ENCODE assay signal across 33 cellular contexts in the genomic region with DNA sequence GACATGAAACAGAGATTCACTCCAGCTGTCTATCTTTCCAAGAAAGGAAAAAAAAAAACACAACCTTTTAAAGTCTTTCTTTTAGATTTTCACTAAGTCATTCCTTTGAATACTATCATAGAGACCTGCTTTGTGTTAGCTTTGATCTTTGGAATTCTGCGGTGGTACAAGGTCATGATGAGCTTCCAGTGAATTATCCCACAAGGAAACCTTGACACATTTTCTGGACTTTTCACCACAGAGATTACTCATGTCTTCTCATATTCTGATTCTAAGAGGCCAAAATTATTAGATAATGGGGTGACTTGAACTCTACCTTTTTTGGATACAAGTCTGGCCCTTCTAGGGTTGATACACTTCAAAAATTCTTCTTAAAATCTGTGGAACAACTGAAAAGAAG.
"Had no signal": no experiment of that assay in that cellular context is flagged by ENCODE, and none has a peak within 500 bp of the region (broad histone marks: within the 10 kb centered on the region; RNA-seq: fewer than 3 reads in every experiment).

No MANE protein-coding gene starts in this region.

- H3K9me3 ChIP-seq: ascending aorta, gastrocnemius medialis had no signal

- H3K4me1 ChIP-seq: ascending aorta, foreskin keratinocyte, gastrocnemius medialis, heart right ventricle had no signal

- H3K4me3 ChIP-seq: ascending aorta, coronary artery, dorsolateral prefrontal cortex, gastrocnemius medialis, heart right ventricle had no signal

- H3K4me3 Mint-ChIP-seq: activated B cell treated with CpG ODN at 0.5 μM for 24 hours; activated CD8-positive, alpha-beta T cell treated with anti-CD3 and anti-CD28 coated beads for 36 hours; activated naive CD8-positive, alpha-beta T cell; activated T-cell treated with anti-CD3 and anti-CD28 coated beads, Interleukin-2, amount 50 U/mL, for 4 hours; activated T-helper 17 cell treated with anti-CD3 and anti-CD28 coated beads, Interleukin-2, amount 50 U/mL, for 72 hours; central memory CD8-positive, alpha-beta T cell; dendritic cell treated with granulocyte-macrophage colony-stimulating factor and Interleukin-4, amounts not matched to agents 40 ng/mL and 50 ng/mL, for 4 days; endodermal cell; T-cell; T-helper 1 cell treated with Interleukin-12 subunit alpha and Interleukin-12 subunit beta and Interleukin-4 antibody, amounts not matched to agents 30 μg/mL and 1 μg/mL, for 36 hours; T-helper 2 cell treated with Interferon-gamma antibody and Interleukin-4, amounts not matched to agents 5 μg/mL and 100 μg/mL, for 36 hours had no signal

- ATAC-seq: activated CD4-positive, CD25-positive, alpha-beta regulatory T cell treated with anti-CD3 and anti-CD28 coated beads, Interleukin-2, amount 50 U/mL, for 24 hours; activated CD8-positive, alpha-beta T cell treated with anti-CD3 and anti-CD28 coated beads for 36 hours; activated T-cell treated with anti-CD3 and anti-CD28 coated beads, Interleukin-2, amount 50 U/mL, for 4 hours; activated T-helper 17 cell treated with anti-CD3 and anti-CD28 coated beads, Interleukin-2, amount 50 U/mL, for 72 hours; esophagus mucosa; foreskin keratinocyte; gastrocnemius medialis; heart right ventricle; T-cell had no signal

- H3K27ac ChIP-seq: ascending aorta, brain microvascular endothelial cell, coronary artery, dorsolateral prefrontal cortex, foreskin keratinocyte, gastrocnemius medialis, heart right ventricle, WERI-Rb-1 had no signal

- H3K27ac Mint-ChIP-seq: activated B cell treated with CpG ODN at 0.5 μM for 24 hours; activated CD8-positive, alpha-beta T cell treated with anti-CD3 and anti-CD28 coated beads for 36 hours; activated naive CD8-positive, alpha-beta T cell; activated T-helper 17 cell treated with anti-CD3 and anti-CD28 coated beads, Interleukin-2, amount 50 U/mL, for 72 hours; dendritic cell treated with granulocyte-macrophage colony-stimulating factor and Interleukin-4, amounts not matched to agents 40 ng/mL and 50 ng/mL, for 4 days; endodermal cell; T-cell; T-helper 1 cell treated with Interleukin-12 subunit alpha and Interleukin-12 subunit beta and Interleukin-4 antibody, amounts not matched to agents 30 μg/mL and 1 μg/mL, for 36 hours; T-helper 2 cell treated with Interferon-gamma antibody and Interleukin-4, amounts not matched to agents 5 μg/mL and 100 μg/mL, for 36 hours had no signal

- H3K9me3 Mint-ChIP-seq: activated CD8-positive, alpha-beta T cell treated with anti-CD3 and anti-CD28 coated beads for 36 hours; activated T-cell treated with anti-CD3 and anti-CD28 coated beads, Interleukin-2, amount 50 U/mL, for 4 hours; activated T-helper 17 cell treated with anti-CD3 and anti-CD28 coated beads, Interleukin-2, amount 50 U/mL, for 72 hours; endodermal cell; T-helper 1 cell treated with Interleukin-12 subunit alpha and Interleukin-12 subunit beta and Interleukin-4 antibody, amounts not matched to agents 30 μg/mL and 1 μg/mL, for 36 hours had no signal

- DNase-seq: activated B cell treated with CpG ODN at 0.5 μM for 24 hours; activated CD4-positive, alpha-beta T cell treated with anti-CD3 and anti-CD28 coated beads for 48 hours; activated CD4-positive, alpha-beta T cell treated with anti-CD3 and anti-CD28 coated beads, Interleukin-2, amount 50 U/mL, for 1 hour; activated CD4-positive, alpha-beta T cell treated with anti-CD3 and anti-CD28 coated beads, Interleukin-2, amount 50 U/mL, for 48 hours; activated CD8-positive, alpha-beta memory T cell treated with anti-CD3 and anti-CD28 coated beads for 24 hours; activated CD8-positive, alpha-beta T cell treated with anti-CD3 and anti-CD28 coated beads for 36 hours; activated effector memory CD4-positive, alpha-beta T cell treated with Interleukin-2 at 50 U/mL for 16 hours; activated gamma-delta T cell treated with Interleukin-2 at 50 U/mL for 16 hours; activated naive CD4-positive, alpha-beta T cell treated with anti-CD3 and anti-CD28 coated beads, Interleukin-2, amount 50 U/mL, for 16 hours; activated naive CD4-positive, alpha-beta T cell treated with Interleukin-2 at 50 U/mL for 16 hours; activated T-cell treated with anti-CD3 and anti-CD28 coated beads, Interleukin-2, amount 50 U/mL, for 4 hours; amygdala; brain microvascular endothelial cell; dorsolateral prefrontal cortex; effector memory CD4-positive, alpha-beta T cell; endodermal cell; foreskin keratinocyte; gastrocnemius medialis; heart right ventricle; T-cell; T1000; WERI-Rb-1 had no signal

- H3K36me3 ChIP-seq: ascending aorta, brain microvascular endothelial cell, gastrocnemius medialis, heart right ventricle, WERI-Rb-1 had no signal

- H3K27me3 ChIP-seq: ascending aorta, brain microvascular endothelial cell, dorsolateral prefrontal cortex, foreskin keratinocyte, gastrocnemius medialis, heart right ventricle had no signal

- FAIRE-seq: bronchial epithelial cell had no signal

- H3K4me1 Mint-ChIP-seq: activated B cell treated with CpG ODN at 0.5 μM for 24 hours; activated T-helper 17 cell treated with anti-CD3 and anti-CD28 coated beads, Interleukin-2, amount 50 U/mL, for 72 hours; central memory CD8-positive, alpha-beta T cell; endodermal cell had no signal

- H3K36me3 Mint-ChIP-seq: activated naive CD8-positive, alpha-beta T cell; T-cell had no signal

- H3K27me3 Mint-ChIP-seq: activated B cell treated with CpG ODN at 0.5 μM for 24 hours; activated CD8-positive, alpha-beta T cell treated with anti-CD3 and anti-CD28 coated beads for 36 hours; activated naive CD8-positive, alpha-beta T cell; activated T-helper 17 cell treated with anti-CD3 and anti-CD28 coated beads, Interleukin-2, amount 50 U/mL, for 72 hours; central memory CD8-positive, alpha-beta T cell; dendritic cell treated with granulocyte-macrophage colony-stimulating factor and Interleukin-4, amounts not matched to agents 40 ng/mL and 50 ng/mL, for 4 days; T-cell had no signal
